Comparison of ENCODE assay signal across 1 cellular context in the genomic region with DNA sequence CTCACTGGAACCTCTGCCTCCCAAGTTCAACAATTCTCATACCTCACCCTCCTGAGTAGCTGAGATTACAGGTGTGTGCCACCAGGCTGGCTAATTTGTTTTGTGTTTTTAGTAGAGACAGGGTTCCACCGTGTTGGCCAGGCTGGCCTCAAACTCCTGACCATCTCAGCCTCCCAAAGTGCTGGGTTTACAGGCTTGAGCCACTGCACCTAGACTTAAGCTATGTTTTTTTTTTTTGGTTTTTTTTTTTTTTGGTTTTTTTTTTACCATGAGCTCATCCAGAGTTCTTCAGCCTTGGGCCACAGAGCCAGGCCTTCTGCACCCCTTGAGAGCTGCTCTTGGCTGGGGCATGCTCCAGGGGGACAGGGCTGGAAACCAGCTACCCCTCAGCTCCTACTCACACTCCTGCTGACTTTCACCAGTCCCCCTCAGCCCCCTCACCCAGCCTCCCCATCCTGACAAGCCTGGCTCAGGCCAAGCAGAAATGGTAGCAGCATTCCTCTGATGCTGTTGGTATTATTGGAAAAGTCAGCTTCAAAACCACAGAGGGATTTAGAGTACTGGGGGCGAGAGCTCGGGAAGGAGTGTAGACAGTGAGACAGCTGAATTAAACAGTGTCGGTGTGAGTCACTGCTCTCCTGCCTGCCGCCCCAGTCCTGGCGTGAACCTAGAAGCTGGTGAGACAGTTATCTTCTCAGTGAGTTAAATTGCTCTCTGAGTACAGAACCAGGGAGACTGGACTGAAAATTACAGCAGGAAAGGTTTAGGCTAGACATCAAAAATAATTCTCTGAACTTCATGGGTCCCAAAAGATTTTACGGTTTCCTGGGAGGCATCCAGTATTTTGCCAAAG.
TF ChIP-seq lines count a peak whose summit lies in the region.

No MANE protein-coding gene starts in this region.

TF ChIP-seq in SK-N-SH, 30 proteins besides CTCF, POLR2A, EP300 and RAD21 (continued from another document):
- TF ChIP-seq, protein P1, sequence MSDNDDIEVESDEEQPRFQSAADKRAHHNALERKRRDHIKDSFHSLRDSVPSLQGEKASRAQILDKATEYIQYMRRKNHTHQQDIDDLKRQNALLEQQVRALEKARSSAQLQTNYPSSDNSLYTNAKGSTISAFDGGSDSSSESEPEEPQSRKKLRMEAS (IDR thresholded peaks at IDR 0.05; ENCODE audit: low read depth), result peak; percentile 70; the same call in 1 of the 2 replicates
- TF ChIP-seq RXRA (IDR thresholded peaks at IDR 0.05; ENCODE audit: borderline replicate concordance, low read depth) (peak; percentile 87; the same call in 1 of the 2 replicates), ELF1 (IDR thresholded peaks at IDR 0.05) (no peak), GABPA (IDR thresholded peaks at IDR 0.05; ENCODE audit: low read depth) (no peak), TEAD4 (IDR thresholded peaks at IDR 0.05; ENCODE audit: borderline replicate concordance, insufficient read depth) (peak; percentile 82), NFIC (IDR thresholded peaks at IDR 0.05; ENCODE audit: borderline replicate concordance) (peak; percentile 82), USF1 (IDR thresholded peaks at IDR 0.05; ENCODE audit: borderline replicate concordance, low read depth) (peak; percentile 31; the same call in 1 of the 2 replicates), JUND (IDR thresholded peaks at IDR 0.05) (peak; percentile 85)
- TF ChIP-seq, protein P2, sequence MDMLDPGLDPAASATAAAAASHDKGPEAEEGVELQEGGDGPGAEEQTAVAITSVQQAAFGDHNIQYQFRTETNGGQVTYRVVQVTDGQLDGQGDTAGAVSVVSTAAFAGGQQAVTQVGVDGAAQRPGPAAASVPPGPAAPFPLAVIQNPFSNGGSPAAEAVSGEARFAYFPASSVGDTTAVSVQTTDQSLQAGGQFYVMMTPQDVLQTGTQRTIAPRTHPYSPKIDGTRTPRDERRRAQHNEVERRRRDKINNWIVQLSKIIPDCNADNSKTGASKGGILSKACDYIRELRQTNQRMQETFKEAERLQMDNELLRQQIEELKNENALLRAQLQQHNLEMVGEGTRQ (IDR thresholded peaks at IDR 0.05; ENCODE audit: borderline replicate concordance, low read depth, low read length), result no peak
